ENCODE assay signal across 7 cellular contexts in the genomic region with DNA sequence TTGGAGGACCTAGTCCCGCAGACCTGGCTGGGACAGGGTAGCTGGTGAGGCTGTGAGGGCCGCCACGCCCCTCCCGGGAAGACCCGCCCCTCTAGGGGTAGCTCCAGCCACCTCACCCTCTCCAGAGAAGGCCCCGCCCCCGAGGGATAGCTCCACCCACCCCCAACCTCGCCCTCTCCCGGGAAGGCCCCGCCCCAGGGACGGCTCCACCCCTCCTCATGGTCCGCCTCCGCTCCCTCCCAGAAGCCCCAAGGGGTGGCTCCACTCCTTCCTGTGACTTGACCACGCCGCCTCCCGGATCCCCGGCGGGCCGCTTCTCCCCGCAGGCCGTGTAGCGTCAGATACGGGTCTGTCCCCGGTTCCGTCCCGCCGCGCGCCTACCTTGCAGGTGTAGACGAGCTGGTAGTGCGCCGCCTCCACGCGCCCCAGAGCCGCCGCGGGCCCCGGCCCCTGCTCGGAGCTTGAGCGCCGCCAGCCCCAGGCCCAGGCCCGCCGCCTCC. TPM values are rescaled to one million over a fixed set of nuclear protein-coding genes. Genes with fewer than 3 reads are reported as not detected.
DNase-seq lines count a peak whose midpoint lies in the region; ATAC-seq and FAIRE-seq lines count a peak whose summit lies in the region.

No MANE protein-coding gene starts in this region.

- DNase-seq in GM18507 (ENCODE audit: extremely low spot score, insufficient read length, low read depth) (peak; percentile 100), NCI-H1694 treated with DMSO at 0.1 percent for 48 hours (lab: John Stamatoyannopoulos, UW) (peak; percentile 75), T1000 (lab: John Stamatoyannopoulos, UW) (peak; percentile 88), astrocyte of the hippocampus (ENCODE audit: low read depth, low spot score) (peak; percentile 97), hippocampal formation (lab: John Stamatoyannopoulos, UW) (peak; percentile 91 to 94), sciatic nerve (ENCODE audit: low spot score) (peak; percentile 99)

- peak; percentile 94 for FAIRE-seq in GM18507 (lab: Jason Lieb, UNC)

- intact Hi-C loops in sciatic nerve (cut with DNase I), result no loop called here

- ATAC-seq in HG02938 (IDR thresholded peaks at IDR 0.05; ENCODE audit: unreplicated experiment) (peak; percentile 71), sciatic nerve (peak; percentile 95)

RNA-seq across cellular contexts. Expression of a gene that starts 0.4 kb away (rescaled TPM):
- total RNA-seq in sciatic nerve, result 24.6 TPM

RNA-seq across cellular contexts. Expression of a gene that starts 10.3 kb away (rescaled TPM):
- 4.0 TPM for total RNA-seq in sciatic nerve

RNA-seq across cellular contexts. Expression of a gene that starts 35.8 kb away (rescaled TPM):
- 43.7 TPM for total RNA-seq in sciatic nerve

RNA-seq across cellular contexts. Expression of a gene that starts 36.8 kb away (rescaled TPM):
- total RNA-seq in sciatic nerve, result 9.9 TPM

RNA-seq across cellular contexts. Expression of a gene that starts 47.3 kb away (rescaled TPM):
- total RNA-seq in sciatic nerve, result 39.7 TPM

Comparison
In these comparisons a context has a peak if more than half of its experiments do, and no peak if none do; other contexts are left out.
1. Peak in every context shown above with its lines: DNase-seq and ATAC-seq.